7 cellular contexts compared by ENCODE assay signal in genomic region chr17:42067371-42068180, GRCh38. TPM values are rescaled to one million over a fixed set of nuclear protein-coding genes. Genes with fewer than 3 reads are reported as not detected.
DNase-seq lines count a peak whose midpoint lies in the region; ATAC-seq and TF ChIP-seq lines count a peak whose summit lies in the region.

No MANE protein-coding gene starts in this region.

- H3K9me3 ChIP-seq in colonic mucosa, result no peaks in the 10 kb centered on the region

- H3K9ac ChIP-seq in colonic mucosa (ENCODE audit: low read depth in 2 of 2, low read length in 2 of 2), result no peak overlapping the region

- no peak for ATAC-seq in GM18867 (IDR thresholded peaks at IDR 0.05; ENCODE audit: unreplicated experiment)

- H3K4me1 ChIP-seq in colonic mucosa, result no peaks in the 10 kb centered on the region

- DNase-seq in GM12864 (ENCODE audit: low read depth), result no peak
- peak; percentile 5 for DNase-seq in NCI-H1105 (lab: John Stamatoyannopoulos, UW)
- DNase-seq in activated CD4-positive, alpha-beta T cell treated with anti-CD3 and anti-CD28 coated beads for 4 hours, result peak; percentile 47 to 73
- peak; percentile 81 for DNase-seq in colonic mucosa
- DNase-seq in medulla oblongata (ENCODE audit: extremely low spot score), result peak; percentile 54
- DNase-seq in stimulated activated CD8-positive, alpha-beta memory T cell treated with anti-CD3 and anti-CD28 coated beads, Interleukin-15, amount 100 ng/mL, for 48 hours (ENCODE audit: low read depth in 2 of 2), result peak; percentile 31 to 42

- TF ChIP-seq CTCF in GM12864 (IDR thresholded peaks at IDR 0.05; ENCODE audit: low read depth, low read length, missing control alignments) (peak; percentile 98), colonic mucosa (IDR thresholded peaks at IDR 0.05) (peak; percentile 91)

- no peak overlapping the region for H3K27ac ChIP-seq in colonic mucosa

- no peak overlapping the region for H3K4me3 ChIP-seq in GM12864 (ENCODE audit: low read depth, low read length)
- H3K4me3 ChIP-seq in colonic mucosa, result no peak overlapping the region

- intact Hi-C loops in colonic mucosa (cut with DNase I), result loop anchor here (5.0 kb wide), 2 partner anchors 35 to 50 kb away; no protein-coding TSS in a partner anchor

- H3K36me3 ChIP-seq in colonic mucosa, result no peaks in the 10 kb centered on the region

- peaks cover 17% of the 10 kb centered on the region for H3K27me3 ChIP-seq in colonic mucosa

RNA-seq across cellular contexts. Expression of gene C17orf113, which starts 17.2 kb away (rescaled TPM):
- 1 to 10 TPM in 1 of 2 donors, under 1 TPM in 1; 0.84 to 1.2 TPM for total RNA-seq in colonic mucosa

RNA-seq across cellular contexts. Expression of gene ZNF385C, which starts 30.7 kb away (rescaled TPM):
- under 1 TPM; 0.20 to 0.32 TPM for total RNA-seq in colonic mucosa

RNA-seq across cellular contexts. Expression of gene DHX58, which starts 44.9 kb away (rescaled TPM):
- 10 to 100 TPM; 10.6 to 11.3 TPM for total RNA-seq in colonic mucosa

RNA-seq across cellular contexts. Expression of gene NKIRAS2, which starts 47.7 kb away (rescaled TPM):
- total RNA-seq in colonic mucosa, result 10 to 100 TPM; 25.8 to 26.3 TPM

RNA-seq across cellular contexts. Expression of gene DNAJC7, which starts 50.3 kb away (rescaled TPM):
- total RNA-seq in colonic mucosa, result 100 to 1,000 TPM in 1 of 2 donors, 10 to 100 TPM in 1; 82.7 to 103 TPM
